29 cellular contexts compared by ENCODE assay signal in the genomic region with DNA sequence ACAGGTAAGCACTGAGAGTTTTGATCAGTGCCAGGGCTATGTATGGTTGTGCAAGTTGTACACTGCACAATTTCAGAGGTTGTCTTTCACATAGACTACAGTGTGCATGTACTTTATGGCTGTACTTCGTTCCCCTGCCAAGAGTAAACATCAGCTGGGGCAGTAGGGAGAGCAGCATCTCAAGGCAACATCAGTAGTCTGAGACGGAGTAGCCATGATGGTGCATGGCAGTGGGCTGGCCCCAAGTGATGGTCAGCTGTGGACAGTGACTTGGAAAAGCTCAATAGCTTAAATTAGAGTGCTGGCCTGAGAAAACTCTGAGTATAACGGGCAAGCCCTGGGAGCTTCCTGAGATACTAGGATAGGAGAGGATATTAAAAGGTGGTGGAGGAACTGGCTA.
"Had no signal": no experiment of that assay in that cellular context is flagged by ENCODE, and none has a peak within 500 bp of the region (broad histone marks: within the 10 kb centered on the region; RNA-seq: fewer than 3 reads in every experiment).

No MANE protein-coding gene starts in this region.

- H3K27ac Mint-ChIP-seq: dendritic cell treated with granulocyte-macrophage colony-stimulating factor and Interleukin-4, amounts not matched to agents 40 ng/mL and 50 ng/mL, for 4 days; effector memory CD8-positive, alpha-beta T cell; endodermal cell had no signal

- H3K4me3 ChIP-seq: colonic mucosa, coronary artery, dorsolateral prefrontal cortex, esophagus muscularis mucosa, esophagus squamous epithelium, gastrocnemius medialis, gastroesophageal sphincter, heart left ventricle, heart right ventricle had no signal

- H3K9me3 ChIP-seq: colonic mucosa, esophagus muscularis mucosa, esophagus squamous epithelium, gastrocnemius medialis, gastroesophageal sphincter, heart right ventricle had no signal

- H3K9me3 Mint-ChIP-seq: dendritic cell treated with granulocyte-macrophage colony-stimulating factor and Interleukin-4, amounts not matched to agents 40 ng/mL and 50 ng/mL, for 4 days; endodermal cell had no signal

- H3K36me3 ChIP-seq: colonic mucosa, esophagus muscularis mucosa, esophagus squamous epithelium, gastrocnemius medialis, gastroesophageal sphincter, heart left ventricle, heart right ventricle had no signal

- H3K27ac ChIP-seq: colonic mucosa, coronary artery, dorsolateral prefrontal cortex, epithelial cell of prostate, esophagus muscularis mucosa, esophagus squamous epithelium, foreskin keratinocyte, gastrocnemius medialis, gastroesophageal sphincter, heart left ventricle, heart right ventricle had no signal

- ATAC-seq: effector memory CD8-positive, alpha-beta T cell; esophagus mucosa; foreskin keratinocyte; gastrocnemius medialis; gastroesophageal sphincter; heart left ventricle; heart right ventricle had no signal

- H3K27me3 Mint-ChIP-seq: effector memory CD8-positive, alpha-beta T cell had no signal

- DNase-seq: colonic mucosa; cortex of kidney; dermis blood vessel endothelial cell; dorsolateral prefrontal cortex; effector CD4-positive, alpha-beta T cell; effector CD8-positive, alpha-beta T cell; effector memory CD4-positive, alpha-beta T cell; effector memory CD8-positive, alpha-beta T cell; endodermal cell; erythroblast; esophagus squamous epithelium; foreskin fibroblast; foreskin keratinocyte; foreskin melanocyte; gastrocnemius medialis; glutamatergic neuron; head of caudate nucleus; heart left ventricle; heart right ventricle had no signal

- FAIRE-seq: colon, endometrium, endothelial cell of umbilical vein, frontal cortex had no signal

- H3K4me1 ChIP-seq: colonic mucosa, esophagus muscularis mucosa, esophagus squamous epithelium, foreskin keratinocyte, gastrocnemius medialis, gastroesophageal sphincter, heart left ventricle, heart right ventricle had no signal

- H3K27me3 ChIP-seq: colonic mucosa, esophagus muscularis mucosa, esophagus squamous epithelium, foreskin keratinocyte, gastrocnemius medialis, gastroesophageal sphincter, heart left ventricle had no signal

- H3K4me3 Mint-ChIP-seq: dendritic cell treated with granulocyte-macrophage colony-stimulating factor and Interleukin-4, amounts not matched to agents 40 ng/mL and 50 ng/mL, for 4 days; effector memory CD8-positive, alpha-beta T cell; endodermal cell had no signal
